Comparison of ENCODE assay signal across 12 cellular contexts in the genomic region with DNA sequence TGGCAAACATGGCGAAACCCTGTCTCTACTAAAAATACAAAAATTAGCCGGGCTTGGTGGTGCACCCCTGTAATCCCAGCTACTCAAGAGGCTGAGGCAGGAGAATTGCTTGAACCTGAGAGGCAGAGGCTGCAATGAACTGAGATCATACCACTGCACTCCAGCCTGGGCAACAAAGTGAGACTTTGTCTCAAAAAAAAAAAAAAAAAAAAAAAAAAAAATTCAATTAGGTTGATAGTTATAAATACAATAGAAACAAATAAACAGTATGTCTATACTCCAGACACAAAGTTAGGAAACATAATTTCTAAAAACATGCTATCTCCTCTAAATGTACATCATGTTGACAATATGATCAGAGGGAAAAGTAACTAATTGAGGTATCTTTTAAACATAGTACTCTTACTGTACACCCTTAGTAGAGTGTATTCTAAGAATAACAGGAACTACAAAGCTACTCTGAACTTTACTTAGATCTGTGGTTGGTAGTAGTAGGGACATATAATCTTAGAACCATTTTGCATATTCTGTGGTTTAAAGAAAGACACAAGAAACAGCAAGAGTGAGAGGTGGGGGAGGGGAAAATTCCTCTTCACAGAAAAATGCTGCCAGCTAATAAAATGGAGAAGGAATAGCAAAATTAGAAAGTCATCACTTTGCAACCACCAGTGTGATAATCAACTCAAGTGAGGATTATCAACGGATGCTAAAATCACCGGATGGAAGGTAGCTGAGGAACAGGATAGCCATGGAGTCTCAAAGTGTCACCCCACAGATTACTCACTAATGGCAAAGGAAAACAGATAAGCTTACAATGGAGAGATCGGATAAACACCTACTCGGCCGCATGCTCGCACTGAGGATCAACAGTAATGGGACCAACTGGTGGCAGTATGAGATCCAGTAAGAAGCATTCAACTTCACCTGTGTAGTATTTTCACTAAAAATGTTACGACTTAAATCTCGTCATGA. TPM values are rescaled to one million over a fixed set of nuclear protein-coding genes. Genes with fewer than 3 reads are reported as not detected.
DNase-seq lines count a peak whose midpoint lies in the region; ATAC-seq and TF ChIP-seq lines count a peak whose summit lies in the region.
"Had no signal": no experiment of that assay in that cellular context is flagged by ENCODE, and none has a peak within 500 bp of the region (broad histone marks: within the 10 kb centered on the region; RNA-seq: fewer than 3 reads in every experiment).

No MANE protein-coding gene starts in this region.

- H3K4me3 ChIP-seq in GM06990 (replicated peaks; ENCODE audit: low read depth, low read length): no peak overlapping the region; the same call in 1 of the 2 replicates
- H3K4me3 ChIP-seq in choroid plexus epithelial cell (ENCODE audit: low read depth, low read length): no peak overlapping the region
- H3K4me3 ChIP-seq in suprapubic skin: no peak overlapping the region

- 88% methylated on average over 10 of the region's 10 CpGs for WGBS in suprapubic skin

- H3K9me3 ChIP-seq in KOPT-K1 (ENCODE audit: insufficient read depth, low read length, poor library complexity, severe bottlenecking): no peaks in the 10 kb centered on the region
- no peaks in the 10 kb centered on the region for H3K9me3 ChIP-seq in suprapubic skin

- TF ChIP-seq EP300 in suprapubic skin (IDR thresholded peaks at IDR 0.05): no peak

- TF ChIP-seq POLR2A in suprapubic skin (IDR thresholded peaks at IDR 0.05): no peak

- H3K36me3 ChIP-seq in GM06990 (ENCODE audit: control insufficient read depth, insufficient read depth, low read length) (peaks cover 9% of the 10 kb centered on the region), KOPT-K1 (ENCODE audit: insufficient read depth, low read length) (peaks cover 95% of the 10 kb centered on the region), suprapubic skin (peaks cover 84% of the 10 kb centered on the region)

- no peak for TF ChIP-seq CTCF in GM06990 (IDR thresholded peaks at IDR 0.05; ENCODE audit: insufficient read depth, low read length, poor library complexity, severe bottlenecking)
- TF ChIP-seq CTCF in choroid plexus epithelial cell (conservative IDR thresholded peaks at IDR 0.05; ENCODE audit: low read depth, low read length): no peak
- no peak for TF ChIP-seq CTCF in suprapubic skin (IDR thresholded peaks at IDR 0.05)

- DNase-seq in GM06990 (ENCODE audit: extremely low read depth, insufficient read length) (peak; percentile 28), choroid plexus epithelial cell (ENCODE audit: low read depth) (peak; percentile 28), suprapubic skin (ENCODE audit: low spot score in 2 of 2) (no peak), SIG-M5 (lab: John Stamatoyannopoulos, UW) (no peak), dedifferentiated amniotic fluid mesenchymal stem cell (ENCODE audit: extremely low spot score) (no peak), NCI-H510A (lab: John Stamatoyannopoulos, UW) (no peak)
- DNase-seq: activated CD4-positive, alpha-beta T cell treated with anti-CD3 and anti-CD28 coated beads for 4 hours; DMS 273 treated with DMSO at 0.1 percent for 48 hours; left ventricle myocardium superior had no signal

- H3K4me1 ChIP-seq in suprapubic skin: no peaks in the 10 kb centered on the region

- peak; percentile 80 for ATAC-seq in GM19455 (IDR thresholded peaks at IDR 0.05; ENCODE audit: unreplicated experiment)
- ATAC-seq: left ventricle myocardium superior had no signal

- H3K27me3 ChIP-seq in GM06990 (replicated peaks; ENCODE audit: control insufficient read depth, insufficient read depth, low read length) (no peaks in the 10 kb centered on the region), suprapubic skin (no peaks in the 10 kb centered on the region)

- H3K27ac ChIP-seq in KOPT-K1 (ENCODE audit: low read depth, low read length, poor library complexity, severe bottlenecking) (peak overlapping the region; percentile 1), suprapubic skin (no peak overlapping the region)

RNA-seq across cellular contexts. Expression of a gene that starts 35.0 kb away (rescaled TPM):
- total RNA-seq in suprapubic skin: 10 to 100 TPM; 32.9 to 43.7 (median 39.3) TPM

RNA-seq across cellular contexts. Expression of a gene that starts 38.2 kb away (rescaled TPM):
- 10 to 100 TPM in 1 of 4 donors, 1 to 10 TPM in 3; 2.8 to 18.6 (median 4.1) TPM for total RNA-seq in suprapubic skin
- total RNA-seq: bronchial epithelial cell had no signal

RNA-seq across cellular contexts. Expression of a gene that starts 45.6 kb away (rescaled TPM):
- total RNA-seq in suprapubic skin: 10 to 100 TPM; 17.1 to 26.8 (median 19.6) TPM

Comparison
In these comparisons a context has a peak if more than half of its experiments do, and no peak if none do; other contexts are left out.
1. DNase-seq: peak in GM06990 (single experiment) and choroid plexus epithelial cell (single experiment); none in suprapubic skin (0 of 2), SIG-M5 (single experiment), dedifferentiated amniotic fluid mesenchymal stem cell (single experiment) and NCI-H510A (single experiment).